ENCODE assay signal across 15 cellular contexts in genomic region chr2:114022360-114023085, GRCh38.
DNase-seq lines count a peak whose midpoint lies in the region; ATAC-seq, FAIRE-seq and TF ChIP-seq lines count a peak whose summit lies in the region.
"Had no signal": no experiment of that assay in that cellular context is flagged by ENCODE, and none has a peak within 500 bp of the region (broad histone marks: within the 10 kb centered on the region; RNA-seq: fewer than 3 reads in every experiment).

No MANE protein-coding gene starts in this region.

- H3K27me3 Mint-ChIP-seq in HFFc6 (ENCODE audit: insufficient read depth): peaks cover 3% of the 10 kb centered on the region

- H3K36me3 ChIP-seq in HAP-1 (replicated peaks): no peaks in the 10 kb centered on the region
- H3K36me3 ChIP-seq: neural progenitor cell, stomach had no signal

- peak; percentile 96 for DNase-seq in A172 (ENCODE audit: low spot score)
- DNase-seq in HFFc6: peak; percentile 89
- peak; percentile 49 for DNase-seq in astrocyte of the hippocampus (ENCODE audit: low read depth, low spot score)
- DNase-seq in NOMO-1 treated with DMSO at 0.1 percent for 48 hours (lab: John Stamatoyannopoulos, UW; ENCODE audit: unreplicated experiment): no peak
- no peak for DNase-seq in HAP-1 (ENCODE audit: low spot score in 2 of 2)
- no peak for DNase-seq in GF-D8 (lab: John Stamatoyannopoulos, UW)
- DNase-seq: activated naive CD4-positive, alpha-beta T cell treated with anti-CD3 and anti-CD28 coated beads, Interleukin-2, amount 50 U/mL, for 16 hours; effector CD4-positive, alpha-beta T cell; NCI-H1930; Right ventricle myocardium superior; stimulated activated CD4-positive, alpha-beta T cell treated with anti-CD3 and anti-CD28 coated beads, Interleukin-2, amount 100 ng/mL, for 24 hours; stomach had no signal

- no peak overlapping the region for H3K4me3 ChIP-seq in HAP-1
- H3K4me3 ChIP-seq: neural progenitor cell, stomach had no signal

- FAIRE-seq in islet of Langerhans (lab: Jason Lieb, UNC): peak; percentile 91

- no peaks in the 10 kb centered on the region for H3K9me3 ChIP-seq in HAP-1

- H3K4me1 Mint-ChIP-seq in HFFc6 (ENCODE audit: low read depth): no peaks in the 10 kb centered on the region
- H3K4me1 Mint-ChIP-seq: neural progenitor cell had no signal

- H3K27me3 ChIP-seq in HAP-1 (ENCODE audit: low read depth): no peaks in the 10 kb centered on the region; the same call in 1 of the 2 replicates
- H3K27me3 ChIP-seq: neural progenitor cell, stomach had no signal

- in situ Hi-C loops in HAP-1 (cut with MboI; ENCODE audit: low sequenced_read_pairs): no loop called here

- H3K9me3 Mint-ChIP-seq in HFFc6: peaks cover 10% of the 10 kb centered on the region; the same call in 1 of the 2 replicates

- H3K4me1 ChIP-seq in HAP-1: no peaks in the 10 kb centered on the region
- H3K4me1 ChIP-seq: neural progenitor cell, stomach had no signal

- peak overlapping the region; percentile 61 for H3K4me3 Mint-ChIP-seq in HFFc6
- H3K4me3 Mint-ChIP-seq: neural progenitor cell had no signal

- no peak overlapping the region; the same call in 1 of the 2 replicates for H3K27ac Mint-ChIP-seq in HFFc6
- H3K27ac Mint-ChIP-seq: neural progenitor cell had no signal

- TF ChIP-seq CTCF in HFFc6 (IDR thresholded peaks at IDR 0.05): no peak

- no peak for ATAC-seq in HG03135 (IDR thresholded peaks at IDR 0.05; ENCODE audit: unreplicated experiment)

- H3K36me3 Mint-ChIP-seq in HFFc6 (ENCODE audit: low read depth): peaks cover 9% of the 10 kb centered on the region
- H3K36me3 Mint-ChIP-seq: neural progenitor cell had no signal

Comparison
In these comparisons a context has a peak if more than half of its experiments do, and no peak if none do; other contexts are left out.
1. DNase-seq: peak in A172 (single experiment), HFFc6 (single experiment) and astrocyte of the hippocampus (single experiment); none in NOMO-1 treated with DMSO at 0.1 percent for 48 hours (single experiment), HAP-1 (0 of 2) and GF-D8 (single experiment).